11 cellular contexts compared by ENCODE assay signal in the genomic region with DNA sequence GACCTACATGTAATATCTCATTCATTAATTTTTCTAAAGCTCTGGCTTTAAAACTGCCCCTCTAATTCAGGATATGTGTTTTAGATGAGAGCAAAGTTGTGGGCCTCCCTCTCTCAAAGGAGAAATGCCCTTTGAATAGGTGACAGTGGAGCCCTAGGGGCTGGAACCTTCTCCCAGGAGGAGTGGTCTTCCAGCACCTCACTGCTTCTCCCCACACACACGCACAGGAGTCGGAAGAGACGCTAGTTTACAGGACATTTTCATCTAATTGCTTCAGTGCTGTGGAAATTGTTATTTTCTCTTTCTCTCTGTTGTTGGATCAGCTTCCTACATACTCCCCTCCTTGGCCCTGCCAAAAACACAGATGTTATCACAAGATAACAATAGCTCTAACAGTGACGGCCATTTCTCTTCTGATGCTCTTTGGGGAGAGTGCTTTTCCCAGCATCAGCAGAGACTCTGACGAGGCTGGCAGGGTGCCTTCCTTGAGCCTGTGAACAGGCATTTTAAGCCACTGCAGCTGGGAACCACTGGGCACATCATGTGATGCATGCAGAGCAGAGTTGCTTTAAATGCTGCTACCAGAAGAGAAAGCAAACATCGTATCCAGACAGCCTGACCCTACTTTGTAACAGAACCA.
A peak's percentile ranks its signal among the peaks of the same experiment; 100 is the strongest.
DNase-seq lines count a peak whose midpoint lies in the region; ATAC-seq and TF ChIP-seq lines count a peak whose summit lies in the region.
"Had no signal": no experiment of that assay in that cellular context is flagged by ENCODE, and none has a peak within 500 bp of the region (broad histone marks: within the 10 kb centered on the region; RNA-seq: fewer than 3 reads in every experiment).

No MANE protein-coding gene starts in this region.

- no peak overlapping the region for H3K27ac Mint-ChIP-seq in effector memory CD8-positive, alpha-beta T cell

- peaks cover 8 to 14% of the 10 kb centered on the region in 2 donors for H3K27me3 Mint-ChIP-seq in effector memory CD8-positive, alpha-beta T cell

- no peaks in the 10 kb centered on the region for H3K36me3 Mint-ChIP-seq in effector memory CD8-positive, alpha-beta T cell (ENCODE audit: insufficient read depth)

- DNase-seq in astrocyte of the hippocampus (ENCODE audit: low read depth, low spot score) (peak; percentile 49), right atrium auricular region (ENCODE audit: low spot score) (peak; percentile 66), sciatic nerve (ENCODE audit: low spot score) (peak; percentile 83), NCI-H1048 (lab: John Stamatoyannopoulos, UW) (no peak)
- DNase-seq in stimulated activated CD4-positive, alpha-beta T cell treated with anti-CD3 and anti-CD28 coated beads, Interleukin-15, amount 100 ng/mL, for 24 hours, result no peak
- no peak for DNase-seq in stimulated activated CD4-positive, alpha-beta T cell treated with anti-CD3 and anti-CD28 coated beads, Interleukin-12 subunit alpha, Interleukin-12 subunit beta, amount 100 ng/mL, for 4 hours
- DNase-seq in effector memory CD8-positive, alpha-beta T cell, result no peak
- DNase-seq: activated T-cell treated with anti-CD3 and anti-CD28 coated beads, Interleukin-2, amount 50 U/mL, for 1 hour; stimulated activated CD4-positive, alpha-beta T cell treated with anti-CD3 and anti-CD28 coated beads, Interleukin-2, amount 100 ng/mL, for 24 hours had no signal

- H3K9me3 ChIP-seq in HUES6 (ENCODE audit: control insufficient read depth, insufficient read depth, low read depth, low read length) (no peaks in the 10 kb centered on the region; the same call in 1 of the 2 replicates), right atrium auricular region (no peaks in the 10 kb centered on the region)
- H3K9me3 ChIP-seq: Peyer's patch had no signal

- H3K4me3 ChIP-seq in HUES6 (ENCODE audit: low read depth, low read length), result no peak overlapping the region
- no peak overlapping the region for H3K4me3 ChIP-seq in right atrium auricular region

- H3K27me3 ChIP-seq in HUES6 (ENCODE audit: control insufficient read depth, insufficient read depth, low read length) (no peaks in the 10 kb centered on the region), right atrium auricular region (no peaks in the 10 kb centered on the region)
- H3K27me3 ChIP-seq: Peyer's patch had no signal

- H3K4me1 Mint-ChIP-seq in effector memory CD8-positive, alpha-beta T cell (ENCODE audit: low read depth in 2 of 2), result peaks cover 12 to 16% of the 10 kb centered on the region in 2 donors

- H3K9me3 Mint-ChIP-seq in effector memory CD8-positive, alpha-beta T cell, result no peaks in the 10 kb centered on the region

- peak overlapping the region; percentile 88; the same call in 1 of the 2 replicates for H3K27ac ChIP-seq in HUES6 (ENCODE audit: low read depth, low read length)
- H3K27ac ChIP-seq in right atrium auricular region, result peak overlapping the region; percentile 30 to 49

- intact Hi-C loops in sciatic nerve (cut with DNase I), result no loop called here

- H3K9ac ChIP-seq in HUES6 (ENCODE audit: low read length), result peak overlapping the region; percentile 69

- H3K4me3 Mint-ChIP-seq in effector memory CD8-positive, alpha-beta T cell, result no peak overlapping the region

- H3K4me1 ChIP-seq in HUES6 (ENCODE audit: control insufficient read depth, insufficient read depth, low read length), result peaks cover 65% of the 10 kb centered on the region
- peaks cover 0 to 14% of the 10 kb centered on the region in 2 donors for H3K4me1 ChIP-seq in right atrium auricular region

- H3K36me3 ChIP-seq in HUES6 (ENCODE audit: control insufficient read depth, insufficient read depth, low read length) (no peaks in the 10 kb centered on the region), right atrium auricular region (no peaks in the 10 kb centered on the region)
- H3K36me3 ChIP-seq: Peyer's patch had no signal

- ATAC-seq in sciatic nerve, result peak; percentile 93
- ATAC-seq in effector memory CD8-positive, alpha-beta T cell (replicated peaks), result no peak

- TF ChIP-seq CTCF in right atrium auricular region (IDR thresholded peaks at IDR 0.05), result no peak

Comparison
In these comparisons a context has a peak if more than half of its experiments do, and no peak if none do; other contexts are left out.
1. DNase-seq: peak in astrocyte of the hippocampus (single experiment), right atrium auricular region (single experiment) and sciatic nerve (single experiment); none in NCI-H1048 (single experiment), stimulated activated CD4-positive, alpha-beta T cell treated with anti-CD3 and anti-CD28 coated beads, Interleukin-15, amount 100 ng/mL, for 24 hours (single experiment), stimulated activated CD4-positive, alpha-beta T cell treated with anti-CD3 and anti-CD28 coated beads, Interleukin-12 subunit alpha, Interleukin-12 subunit beta, amount 100 ng/mL, for 4 hours (single experiment) and effector memory CD8-positive, alpha-beta T cell (0 of 3).